Comparison of ENCODE assay signal across 8 cellular contexts in genomic region chr1:160539896-160540858, GRCh38. TPM values are rescaled to one million over a fixed set of nuclear protein-coding genes. Genes with fewer than 3 reads are reported as not detected.
DNase-seq lines count a peak whose midpoint lies in the region; ATAC-seq, FAIRE-seq and TF ChIP-seq lines count a peak whose summit lies in the region.

No MANE protein-coding gene starts in this region.

- no peak for TF ChIP-seq CTCF in A549 (IDR thresholded peaks at IDR 0.05)

- ATAC-seq in A549 (no peak), GM18907 (IDR thresholded peaks at IDR 0.05; ENCODE audit: unreplicated experiment) (peak; percentile 84), HG03097 (IDR thresholded peaks at IDR 0.05; ENCODE audit: low FRiP score, unreplicated experiment) (peak; percentile 62)

- POLR2A ChIA-PET in A549 (lab: Yijun Ruan, JAX), result no interaction called here

- CTCF ChIA-PET in A549 (lab: Yijun Ruan, JAX), result interaction anchor here (1.0 to 1.4 kb wide), 3 partner anchors 9 to 112 kb away, joined by 3 to 5 read pairs (median 3); no protein-coding TSS in a partner anchor

- peak overlapping the region; percentile 12; the same call in 1 of the 3 replicates for H3K4me2 ChIP-seq in A549

- H3K9me3 ChIP-seq in A549 (peaks cover 12% of the 10 kb centered on the region; the same call in 1 of the 3 replicates), SJCRH30 (replicated peaks) (no peaks in the 10 kb centered on the region)

- H3K4me3 ChIP-seq in A549 (no peak overlapping the region), SJCRH30 (no peak overlapping the region)

- no peak for FAIRE-seq in A549 (lab: Jason Lieb, UNC)

- no peaks in the 10 kb centered on the region for H3K36me3 ChIP-seq in SJCRH30

- H3K27ac ChIP-seq in A549 (peak overlapping the region; percentile 37 to 78; a peak in 5 of 6 replicates), SJCRH30 (no peak overlapping the region)

- WGBS in A549 (ENCODE audit: missing lambda C conversion rate), result 78% methylated on average over 11 of the region's 11 CpGs

- no peak for TF ChIP-seq EP300 in A549 (IDR thresholded peaks at IDR 0.05)

- no peak for DNase-seq in A549 (ENCODE audit: low read depth in 1 of 2, low spot score in 1 of 2)
- DNase-seq in SJCRH30, result peak; percentile 10 to 39
- DNase-seq in effector CD4-positive, alpha-beta T cell, result peak; percentile 38
- DNase-seq in stimulated activated CD8-positive, alpha-beta memory T cell treated with anti-CD3 and anti-CD28 coated beads, Interleukin-12 subunit alpha, Interleukin-12 subunit beta, amount 100 ng/mL, for 1 hour (ENCODE audit: low read depth), result peak; percentile 22
- no peak for DNase-seq in NCI-H146 treated with DMSO at 0.1 percent for 48 hours (lab: John Stamatoyannopoulos, UW; ENCODE audit: unreplicated experiment)
- no peak for DNase-seq in NCI-H510A treated with DMSO at 0.1 percent for 48 hours (lab: John Stamatoyannopoulos, UW)

- H3K27me3 ChIP-seq in SJCRH30, result no peaks in the 10 kb centered on the region

- TF ChIP-seq POLR2A in A549 (IDR thresholded peaks at IDR 0.05; ENCODE audit: low read length), result no peak

- H3K4me1 ChIP-seq in A549 (peaks cover 48% of the 10 kb centered on the region), SJCRH30 (peaks cover 13% of the 10 kb centered on the region)

- TF ChIP-seq RAD21 in A549 (conservative IDR thresholded peaks at IDR 0.05 in 1 of 2, IDR thresholded peaks at IDR 0.05 in 1 of 2), result no peak

TF ChIP-seq in A549, 52 proteins besides CTCF, POLR2A, EP300 and RAD21:
- TF ChIP-seq MYC (IDR thresholded peaks at IDR 0.05; ENCODE audit: borderline replicate concordance, low read length) (no peak), BCL3 (IDR thresholded peaks at IDR 0.05) (no peak), USF2 (IDR thresholded peaks at IDR 0.05) (no peak), RFX5 (IDR thresholded peaks at IDR 0.05) (no peak), POLR2AphosphoS2 (conservative IDR thresholded peaks at IDR 0.05; ENCODE audit: low read length) (no peak), ZSCAN20 (CRISPR knock-in tag; IDR thresholded peaks at IDR 0.05) (no peak), HOXB5 (CRISPR knock-in tag; IDR thresholded peaks at IDR 0.05) (no peak), CEBPB (IDR thresholded peaks at IDR 0.05) (no peak), RARB (CRISPR knock-in tag; IDR thresholded peaks at IDR 0.05) (no peak), FOSL2 (IDR thresholded peaks at IDR 0.05) (no peak), FOSL2 (CRISPR knock-in tag; IDR thresholded peaks at IDR 0.05) (no peak), HOXB13 (CRISPR knock-in tag; IDR thresholded peaks at IDR 0.05; ENCODE audit: low read depth) (no peak), NFE2L2 (conservative IDR thresholded peaks at IDR 0.05; ENCODE audit: low read length) (no peak)

RNA-seq across cellular contexts. Expression of gene SLAMF6, which starts 17.1 kb away (rescaled TPM):
- polyA plus RNA-seq in A549 (2011; rRNA removed), result not detected in 2 replicates
- not detected in 2 replicates for polyA plus RNA-seq in A549 (2012; cell fraction: cytosol; rRNA removed)
- polyA plus RNA-seq in A549 (2012; cell fraction: nucleus; rRNA removed), result not detected in 2 replicates
- not detected in 3 replicates for polyA plus RNA-seq in A549 (2017; fragmentation: RNase III; extraction: RNeasy Plus Mini Kit Qiagen cat#74134 plus additional on column Dnase treatment)
- not detected in 2 replicates for polyA minus RNA-seq in A549 (2011; rRNA and poly(A)+ RNA removed)
- total RNA-seq in SJCRH30 (2014; rRNA removed; shearing (Covaris generic)), result not detected in 2 replicates

RNA-seq across cellular contexts. Expression of gene CD84, which starts 39.1 kb away (rescaled TPM):
- polyA plus RNA-seq in A549 (2011; rRNA removed) (not detected in 2 replicates), A549 (2017; fragmentation: RNase III; extraction: RNeasy Plus Mini Kit Qiagen cat#74134 plus additional on column Dnase treatment) (not detected in 3 replicates)
- not detected in 2 replicates for polyA plus RNA-seq in A549 (2012; cell fraction: cytosol; rRNA removed)
- not detected in 2 replicates for polyA plus RNA-seq in A549 (2012; cell fraction: nucleus; rRNA removed)
- polyA minus RNA-seq in A549 (2011; rRNA and poly(A)+ RNA removed), result not detected in 2 replicates
- not detected in 2 replicates for total RNA-seq in SJCRH30 (2014; rRNA removed; shearing (Covaris generic))

Comparison
In these comparisons a context has a peak if more than half of its experiments do, and no peak if none do; other contexts are left out.
1. ATAC-seq: peak in GM18907 (single experiment) and HG03097 (single experiment); none in A549 (0 of 2).
2. DNase-seq: peak in SJCRH30 (2 of 2), effector CD4-positive, alpha-beta T cell (single experiment) and stimulated activated CD8-positive, alpha-beta memory T cell treated with anti-CD3 and anti-CD28 coated beads, Interleukin-12 subunit alpha, Interleukin-12 subunit beta, amount 100 ng/mL, for 1 hour (single experiment); none in A549 (0 of 2), NCI-H146 treated with DMSO at 0.1 percent for 48 hours (single experiment) and NCI-H510A treated with DMSO at 0.1 percent for 48 hours (single experiment).